ENCODE assay signal across 1 cellular context in the genomic region with DNA sequence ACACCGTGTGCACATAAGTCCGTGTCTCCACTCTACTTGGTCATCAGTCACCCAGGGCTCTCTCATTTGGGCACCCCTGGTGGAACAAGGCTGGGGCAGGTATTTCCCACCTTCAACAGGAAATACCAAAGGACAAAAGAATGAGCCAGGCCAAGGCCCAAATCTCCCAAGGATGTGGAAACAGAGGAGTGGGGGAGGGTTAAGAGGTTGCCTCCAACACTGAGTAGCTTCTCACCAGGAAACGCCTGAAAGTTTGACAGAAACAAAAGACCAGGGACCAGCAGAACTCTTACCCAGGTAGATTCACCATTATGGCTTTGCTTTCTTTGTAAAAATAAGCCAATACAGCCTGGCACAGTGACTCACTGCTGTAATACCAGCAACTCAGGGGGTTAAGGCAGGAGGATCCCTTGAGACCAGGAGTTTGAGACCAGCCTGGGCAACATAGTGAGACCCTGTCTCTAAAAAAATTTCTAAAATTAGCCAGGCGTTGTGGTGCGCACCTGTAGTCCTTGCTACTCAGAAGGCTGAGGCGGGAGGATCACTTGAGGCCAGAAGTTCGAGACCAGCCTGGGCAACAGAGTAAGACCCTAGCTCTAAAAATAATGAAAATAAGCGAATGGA.
TF ChIP-seq lines count a peak whose summit lies in the region.

No MANE protein-coding gene starts in this region.

TF ChIP-seq in HEK293, 187 proteins besides CTCF, POLR2A, EP300 and RAD21:
- TF ChIP-seq, protein P1, sequence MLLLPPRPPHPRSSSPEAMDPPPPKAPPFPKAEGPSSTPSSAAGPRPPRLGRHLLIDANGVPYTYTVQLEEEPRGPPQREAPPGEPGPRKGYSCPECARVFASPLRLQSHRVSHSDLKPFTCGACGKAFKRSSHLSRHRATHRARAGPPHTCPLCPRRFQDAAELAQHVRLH (tag by site-specific recombination; IDR thresholded peaks at IDR 0.05) = no peak
- TF ChIP-seq ZNF138 (tag by site-specific recombination; IDR thresholded peaks at IDR 0.05; ENCODE audit: borderline replicate concordance) (no peak), ZNF121 (tag by site-specific recombination; IDR thresholded peaks at IDR 0.05) (peak; percentile 81; the same call in 1 of the 2 replicates), ZNF658 (tag by site-specific recombination; IDR thresholded peaks at IDR 0.05) (no peak), ZNF610 (tag by site-specific recombination; IDR thresholded peaks at IDR 0.05; ENCODE audit: borderline replicate concordance) (no peak)
- TF ChIP-seq, protein P2, sequence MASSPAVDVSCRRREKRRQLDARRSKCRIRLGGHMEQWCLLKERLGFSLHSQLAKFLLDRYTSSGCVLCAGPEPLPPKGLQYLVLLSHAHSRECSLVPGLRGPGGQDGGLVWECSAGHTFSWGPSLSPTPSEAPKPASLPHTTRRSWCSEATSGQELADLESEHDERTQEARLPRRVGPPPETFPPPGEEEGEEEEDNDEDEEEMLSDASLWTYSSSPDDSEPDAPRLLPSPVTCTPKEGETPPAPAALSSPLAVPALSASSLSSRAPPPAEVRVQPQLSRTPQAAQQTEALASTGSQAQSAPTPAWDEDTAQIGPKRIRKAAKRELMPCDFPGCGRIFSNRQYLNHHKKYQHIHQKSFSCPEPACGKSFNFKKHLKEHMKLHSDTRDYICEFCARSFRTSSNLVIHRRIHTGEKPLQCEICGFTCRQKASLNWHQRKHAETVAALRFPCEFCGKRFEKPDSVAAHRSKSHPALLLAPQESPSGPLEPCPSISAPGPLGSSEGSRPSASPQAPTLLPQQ (tag by site-specific recombination; IDR thresholded peaks at IDR 0.05) = no peak
